ENCODE assay signal across 8 cellular contexts in genomic region chr1:155061381-155062150, GRCh38. TPM values are rescaled to one million over a fixed set of nuclear protein-coding genes. Genes with fewer than 3 reads are reported as not detected.
A peak's percentile ranks its signal among the peaks of the same experiment; 100 is the strongest.
DNase-seq lines count a peak whose midpoint lies in the region; ATAC-seq and TF ChIP-seq lines count a peak whose summit lies in the region.

No MANE protein-coding gene starts in this region.

- no peaks in the 10 kb centered on the region for H4K20me1 ChIP-seq in KMS-11 (ENCODE audit: insufficient read depth)
- peaks cover 10% of the 10 kb centered on the region; the same call in 1 of the 2 replicates for H4K20me1 ChIP-seq in OCI-LY3 (ENCODE audit: insufficient read depth, low read length)

- no peaks in the 10 kb centered on the region for H3K27me3 Mint-ChIP-seq in naive thymus-derived CD4-positive, alpha-beta T cell

- peak overlapping the region; percentile 17; the same call in 1 of the 2 replicates for H3K9ac ChIP-seq in KMS-11
- H3K9ac ChIP-seq in OCI-LY3 (ENCODE audit: low read length): peak overlapping the region; percentile 45; the same call in 1 of the 2 replicates

- peaks cover 0 to 6% (median 0%) of the 10 kb centered on the region in 5 donors for H3K36me3 Mint-ChIP-seq in naive thymus-derived CD4-positive, alpha-beta T cell

- H3K4me3 ChIP-seq in KMS-11 (IDR thresholded peaks at IDR 0.05; ENCODE audit: insufficient read depth, low read depth, low read length) (peak overlapping the region; percentile 98), OCI-LY3 (ENCODE audit: low read length) (peak overlapping the region; percentile 83), epithelial cell of proximal tubule (ENCODE audit: low read depth, low read length) (no peak overlapping the region)
- no peak overlapping the region for H3K4me3 ChIP-seq in naive thymus-derived CD4-positive, alpha-beta T cell (ENCODE audit: low read length)

- H3K4me1 ChIP-seq in KMS-11 (ENCODE audit: low read depth, poor library complexity, severe bottlenecking) (peaks cover 50% of the 10 kb centered on the region), OCI-LY3 (ENCODE audit: low read length) (peaks cover 26% of the 10 kb centered on the region)
- H3K4me1 ChIP-seq in naive thymus-derived CD4-positive, alpha-beta T cell (ENCODE audit: control insufficient read depth in 2 of 2, insufficient read depth in 2 of 2, low read length in 2 of 2): peaks cover 20 to 21% of the 10 kb centered on the region in 2 donors

- H2AFZ ChIP-seq in KMS-11 (ENCODE audit: low read depth) (peak overlapping the region; percentile 84), OCI-LY3 (ENCODE audit: low read depth, low read length) (peak overlapping the region; percentile 36; the same call in 1 of the 2 replicates)

- H3K9me3 ChIP-seq in OCI-LY3 (ENCODE audit: insufficient read depth, low read length): no peaks in the 10 kb centered on the region
- no peaks in the 10 kb centered on the region for H3K9me3 ChIP-seq in naive thymus-derived CD4-positive, alpha-beta T cell (ENCODE audit: control insufficient read depth in 2 of 3, low read length in 3 of 3)

- CTCF ChIA-PET in naive thymus-derived CD4-positive, alpha-beta T cell (lab: Charles Lee): interaction anchor here (0.6 to 13.9 kb wide), 17 partner anchors 9 to 502 kb away, joined by 3 to 138 read pairs (median 3); partner anchors contain the start of genes ADAM15, EFNA3, FLAD1 and PBXIP1

- intact Hi-C loops in naive thymus-derived CD4-positive, alpha-beta T cell (cut with micrococcal nuclease): loop anchor here (1.0 to 10.0 kb wide), 17 partner anchors 9 to 737 kb away; partner anchors contain the start of genes ADAR (in 1 of the 2), AQP10 (in 1 of the 2), ATP8B2 (in 1 of the 2) and CKS1B (in 1 of the 2)

- peak; percentile 100 for TF ChIP-seq CTCF in KMS-11 (conservative IDR thresholded peaks at IDR 0.05; ENCODE audit: low read depth, low read length)
- TF ChIP-seq CTCF in OCI-LY3 (IDR thresholded peaks at IDR 0.05; ENCODE audit: low read depth, low read length): peak; percentile 97
- TF ChIP-seq CTCF in epithelial cell of proximal tubule (conservative IDR thresholded peaks at IDR 0.05; ENCODE audit: low read depth, low read length): peak; percentile 98

- H3K27me3 ChIP-seq in KMS-11 (ENCODE audit: insufficient read depth, low read depth) (no peaks in the 10 kb centered on the region), OCI-LY3 (ENCODE audit: low read depth, low read length) (no peaks in the 10 kb centered on the region)
- H3K27me3 ChIP-seq in naive thymus-derived CD4-positive, alpha-beta T cell (ENCODE audit: control insufficient read depth in 2 of 2, insufficient read depth in 2 of 2, low read length in 2 of 2): no peaks in the 10 kb centered on the region

- H3K27ac ChIP-seq in KMS-11: peak overlapping the region; percentile 17
- H3K27ac ChIP-seq in OCI-LY3 (ENCODE audit: low read length): peak overlapping the region; percentile 17; the same call in 1 of the 2 replicates
- H3K27ac ChIP-seq in naive thymus-derived CD4-positive, alpha-beta T cell (ENCODE audit: low read depth, low read length): no peak overlapping the region

- H3K4me3 Mint-ChIP-seq in naive thymus-derived CD4-positive, alpha-beta T cell: peak overlapping the region; percentile 34 to 80 (median 54)

- POLR2A ChIA-PET in naive thymus-derived CD4-positive, alpha-beta T cell (lab: Charles Lee): interaction anchor here (0.6 to 7.8 kb wide), 5 partner anchors 9 to 956 kb away, joined by 3 to 51 read pairs (median 4); no protein-coding TSS in a partner anchor

- H3K36me3 ChIP-seq in KMS-11 (ENCODE audit: insufficient read depth) (no peaks in the 10 kb centered on the region; the same call in 1 of the 2 replicates), OCI-LY3 (replicated peaks; ENCODE audit: low read depth, low read length) (peaks cover 7% of the 10 kb centered on the region)
- peaks cover 0 to 5% (median 0%) of the 10 kb centered on the region in 3 experiments for H3K36me3 ChIP-seq in naive thymus-derived CD4-positive, alpha-beta T cell (ENCODE audit: control insufficient read depth in 2 of 3, insufficient read depth in 3 of 3, low read length in 3 of 3)

- peaks cover 21 to 39% (median 35%) of the 10 kb centered on the region in 7 donors for H3K4me1 Mint-ChIP-seq in naive thymus-derived CD4-positive, alpha-beta T cell

- DNase-seq in AG08395 (ENCODE audit: low spot score) (peak; percentile 89), epithelial cell of proximal tubule (ENCODE audit: low read depth) (no peak)
- peak; percentile 100 for DNase-seq in activated CD8-positive, alpha-beta memory T cell treated with anti-CD3 and anti-CD28 coated beads, Interleukin-2, amount 50 U/mL, for 48 hours
- DNase-seq in naive thymus-derived CD4-positive, alpha-beta T cell: peak; percentile 81 to 97 (median 87)
- DNase-seq in stimulated activated CD8-positive, alpha-beta memory T cell treated with anti-CD3 and anti-CD28 coated beads, Interleukin-7, amount 100 ng/mL, for 48 hours (ENCODE audit: extremely low read depth in 1 of 2, low read depth in 1 of 2): peak; percentile 88

- H3K9me3 Mint-ChIP-seq in naive thymus-derived CD4-positive, alpha-beta T cell: no peaks in the 10 kb centered on the region

- H3K79me2 ChIP-seq in KMS-11 (ENCODE audit: insufficient read depth, low read depth) (no peaks in the 10 kb centered on the region), OCI-LY3 (ENCODE audit: low read length) (peaks cover 13% of the 10 kb centered on the region)

- H3K4me2 ChIP-seq in KMS-11 (peak overlapping the region; percentile 99), OCI-LY3 (ENCODE audit: low read length) (peak overlapping the region; percentile 91)

- peak overlapping the region in 1 of 9 donors; percentile 25 for H3K27ac Mint-ChIP-seq in naive thymus-derived CD4-positive, alpha-beta T cell

- peak; percentile 44 for ATAC-seq in GM18909 (IDR thresholded peaks at IDR 0.05; ENCODE audit: poor library complexity, unreplicated experiment)
- peak; percentile 74 for ATAC-seq in naive thymus-derived CD4-positive, alpha-beta T cell

RNA-seq across cellular contexts. Expression of gene EFNA4, which starts 2.0 kb away (rescaled TPM):
- 10.8 and 24.9 TPM in 2 replicates for total RNA-seq in epithelial cell of proximal tubule
- total RNA-seq in naive thymus-derived CD4-positive, alpha-beta T cell: 1 to 10 TPM; 3.9 to 9.4 (median 7.7) TPM
- 1 to 10 TPM; 2.1 to 3.9 TPM for polyA plus RNA-seq in naive thymus-derived CD4-positive, alpha-beta T cell

RNA-seq across cellular contexts. Expression of gene ADAM15, which starts 10.4 kb away (rescaled TPM):
- 164 and 266 TPM in 2 replicates for total RNA-seq in epithelial cell of proximal tubule
- total RNA-seq in naive thymus-derived CD4-positive, alpha-beta T cell: 10 to 100 TPM; 16.9 to 53.7 (median 28.8) TPM
- polyA plus RNA-seq in naive thymus-derived CD4-positive, alpha-beta T cell: 1 to 10 TPM; 5.8 to 8.5 TPM

RNA-seq across cellular contexts. Expression of gene EFNA3, which starts 17.1 kb away (rescaled TPM):
- 1.7 and 2.8 TPM in 2 replicates for total RNA-seq in epithelial cell of proximal tubule
- total RNA-seq in naive thymus-derived CD4-positive, alpha-beta T cell: 1 to 10 TPM in 4 of 5 experiments, under 1 TPM in 1; 0.42 to 4.0 (median 2.7) TPM
- polyA plus RNA-seq in naive thymus-derived CD4-positive, alpha-beta T cell: under 1 TPM; 0.51 to 0.72 TPM

RNA-seq across cellular contexts. Expression of gene DCST1, which starts 27.9 kb away (rescaled TPM):
- total RNA-seq in epithelial cell of proximal tubule: not detected in 2 replicates
- total RNA-seq in naive thymus-derived CD4-positive, alpha-beta T cell: under 1 TPM in 3 of 5 experiments, not detected in 2; 0.19 to 0.78 (median 0.42) TPM
- polyA plus RNA-seq in naive thymus-derived CD4-positive, alpha-beta T cell: not detected

RNA-seq across cellular contexts. Expression of gene DCST2, which starts 28.0 kb away (rescaled TPM):
- 0.12 TPM in 1 of 2 replicates, not detected in the other for total RNA-seq in epithelial cell of proximal tubule
- 1 to 10 TPM in 4 of 5 experiments, under 1 TPM in 1; 0.22 to 3.3 (median 2.4) TPM for total RNA-seq in naive thymus-derived CD4-positive, alpha-beta T cell
- not detected for polyA plus RNA-seq in naive thymus-derived CD4-positive, alpha-beta T cell

Comparison
In these comparisons a context has a peak if more than half of its experiments do, and no peak if none do; other contexts are left out.
1. H3K4me3 ChIP-seq: peak in KMS-11 (single experiment) and OCI-LY3 (single experiment); none in epithelial cell of proximal tubule (single experiment) and naive thymus-derived CD4-positive, alpha-beta T cell (single experiment).
2. Peak in every context shown above with its lines, with median percentiles within 50 percentile points of each other: CTCF ChIP-seq.